In the genomic region with DNA sequence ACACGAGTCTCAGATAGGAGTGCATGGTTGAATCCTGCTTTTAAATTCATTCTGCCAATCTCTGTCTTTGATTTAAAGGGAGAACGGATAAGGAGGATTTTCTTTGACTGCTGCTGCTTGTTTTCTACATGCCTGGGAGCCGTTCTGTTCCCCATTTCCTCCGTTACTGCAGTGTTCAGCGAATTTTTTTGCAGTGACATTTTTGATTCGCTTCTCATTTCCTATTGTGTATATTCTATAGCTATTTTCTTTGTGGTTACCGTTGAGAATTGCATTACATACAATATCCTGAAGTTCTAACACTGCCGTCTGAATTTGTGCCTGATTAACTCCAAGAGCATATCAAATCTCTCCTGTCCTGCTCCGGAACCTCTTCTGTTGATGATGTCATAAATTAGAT, we compare ENCODE assay signal across 2 cellular contexts.
TF ChIP-seq lines count a peak whose summit lies in the region.

No MANE protein-coding gene starts in this region.

TF ChIP-seq in HepG2, 621 proteins besides CTCF, POLR2A, EP300 and RAD21:
- peak; percentile 88 for TF ChIP-seq ATF7 (IDR thresholded peaks at IDR 0.05)
- no peak for TF ChIP-seq ATF7 (CRISPR knock-in tag; IDR thresholded peaks at IDR 0.05)
- no peak for TF ChIP-seq ZNF691 (CRISPR knock-in tag; IDR thresholded peaks at IDR 0.05; ENCODE audit: borderline replicate concordance, low read depth)

TF ChIP-seq in GM12891, 5 proteins besides CTCF, POLR2A, EP300 and RAD21:
- TF ChIP-seq POU2F2 (IDR thresholded peaks at IDR 0.05; ENCODE audit: low read depth, low read length), result no peak
- no peak for TF ChIP-seq TAF1 (IDR thresholded peaks at IDR 0.05; ENCODE audit: low read depth, low read length)
- no peak for TF ChIP-seq POLR2AphosphoS5 (IDR thresholded peaks at IDR 0.05; ENCODE audit: low read depth, low read length)
- TF ChIP-seq SPI1 (IDR thresholded peaks at IDR 0.05; ENCODE audit: low read depth, low read length), result no peak
- TF ChIP-seq PAX5 (IDR thresholded peaks at IDR 0.05; ENCODE audit: insufficient read depth, low read length, severe bottlenecking), result no peak
